2 cellular contexts compared by ENCODE assay signal in the genomic region with DNA sequence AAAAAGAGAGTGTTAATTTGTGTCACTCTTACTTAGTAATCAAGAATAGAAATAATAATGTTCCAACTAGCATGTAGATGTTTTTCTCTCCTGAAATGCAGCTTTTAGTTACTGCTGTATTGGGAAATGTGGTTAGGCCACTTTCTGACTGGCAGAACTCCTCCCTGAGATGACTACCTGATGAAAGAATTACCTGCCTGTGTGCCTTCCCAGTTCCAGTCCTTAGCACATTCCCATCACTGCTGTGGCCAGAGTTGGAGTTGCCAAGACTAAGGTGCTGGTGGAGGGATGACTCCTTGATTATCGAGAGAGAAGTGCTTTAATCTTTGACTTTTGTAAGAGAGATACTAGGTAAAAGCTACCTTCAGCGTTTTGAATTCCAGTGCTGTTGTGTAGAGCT.
TF ChIP-seq lines count a peak whose summit lies in the region.

No MANE protein-coding gene starts in this region.

TF ChIP-seq in HCT116, 20 proteins besides CTCF, POLR2A, EP300 and RAD21:
- TF ChIP-seq, protein P1, sequence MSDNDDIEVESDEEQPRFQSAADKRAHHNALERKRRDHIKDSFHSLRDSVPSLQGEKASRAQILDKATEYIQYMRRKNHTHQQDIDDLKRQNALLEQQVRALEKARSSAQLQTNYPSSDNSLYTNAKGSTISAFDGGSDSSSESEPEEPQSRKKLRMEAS (IDR thresholded peaks at IDR 0.05) = no peak
- TF ChIP-seq CEBPB (IDR thresholded peaks at IDR 0.05; ENCODE audit: low read depth) (peak; percentile 63), YY1 (IDR thresholded peaks at IDR 0.05; ENCODE audit: extremely low read depth, insufficient replicate concordance, low read depth, low read length) (no peak), ELF1 (IDR thresholded peaks at IDR 0.05; ENCODE audit: borderline replicate concordance, low read depth) (no peak), JUND (IDR thresholded peaks at IDR 0.05) (peak; percentile 77), POLR2AphosphoS5 (IDR thresholded peaks at IDR 0.05; ENCODE audit: low read depth, low read length) (0 out of 2 replicates have a peak, but pooled peaks have one; percentile 26), ZNF274 (IDR thresholded peaks at IDR 0.05; ENCODE audit: low read depth, low read length) (no peak), ZFX (IDR thresholded peaks at IDR 0.05) (no peak), TCF7L2 (IDR thresholded peaks at IDR 0.05; ENCODE audit: borderline replicate concordance, extremely low read depth, insufficient read depth, insufficient read length) (no peak), SP1 (IDR thresholded peaks at IDR 0.05; ENCODE audit: low read depth) (peak; percentile 74), SRF (IDR thresholded peaks at IDR 0.05; ENCODE audit: low read depth) (no peak), CBX3 (IDR thresholded peaks at IDR 0.05; ENCODE audit: low read depth) (peak; percentile 75; the same call in 1 of the 2 replicates), EZH2phosphoT487 (IDR thresholded peaks at IDR 0.05; ENCODE audit: borderline replicate concordance) (no peak), SIN3A (IDR thresholded peaks at IDR 0.05; ENCODE audit: low read depth) (no peak), FOSL1 (IDR thresholded peaks at IDR 0.05; ENCODE audit: low read depth) (peak; percentile 62), EZH2 (IDR thresholded peaks at IDR 0.05) (no peak), EGR1 (IDR thresholded peaks at IDR 0.05; ENCODE audit: low read depth) (no peak)
- TF ChIP-seq, protein P2, sequence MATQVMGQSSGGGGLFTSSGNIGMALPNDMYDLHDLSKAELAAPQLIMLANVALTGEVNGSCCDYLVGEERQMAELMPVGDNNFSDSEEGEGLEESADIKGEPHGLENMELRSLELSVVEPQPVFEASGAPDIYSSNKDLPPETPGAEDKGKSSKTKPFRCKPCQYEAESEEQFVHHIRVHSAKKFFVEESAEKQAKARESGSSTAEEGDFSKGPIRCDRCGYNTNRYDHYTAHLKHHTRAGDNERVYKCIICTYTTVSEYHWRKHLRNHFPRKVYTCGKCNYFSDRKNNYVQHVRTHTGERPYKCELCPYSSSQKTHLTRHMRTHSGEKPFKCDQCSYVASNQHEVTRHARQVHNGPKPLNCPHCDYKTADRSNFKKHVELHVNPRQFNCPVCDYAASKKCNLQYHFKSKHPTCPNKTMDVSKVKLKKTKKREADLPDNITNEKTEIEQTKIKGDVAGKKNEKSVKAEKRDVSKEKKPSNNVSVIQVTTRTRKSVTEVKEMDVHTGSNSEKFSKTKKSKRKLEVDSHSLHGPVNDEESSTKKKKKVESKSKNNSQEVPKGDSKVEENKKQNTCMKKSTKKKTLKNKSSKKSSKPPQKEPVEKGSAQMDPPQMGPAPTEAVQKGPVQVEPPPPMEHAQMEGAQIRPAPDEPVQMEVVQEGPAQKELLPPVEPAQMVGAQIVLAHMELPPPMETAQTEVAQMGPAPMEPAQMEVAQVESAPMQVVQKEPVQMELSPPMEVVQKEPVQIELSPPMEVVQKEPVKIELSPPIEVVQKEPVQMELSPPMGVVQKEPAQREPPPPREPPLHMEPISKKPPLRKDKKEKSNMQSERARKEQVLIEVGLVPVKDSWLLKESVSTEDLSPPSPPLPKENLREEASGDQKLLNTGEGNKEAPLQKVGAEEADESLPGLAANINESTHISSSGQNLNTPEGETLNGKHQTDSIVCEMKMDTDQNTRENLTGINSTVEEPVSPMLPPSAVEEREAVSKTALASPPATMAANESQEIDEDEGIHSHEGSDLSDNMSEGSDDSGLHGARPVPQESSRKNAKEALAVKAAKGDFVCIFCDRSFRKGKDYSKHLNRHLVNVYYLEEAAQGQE (IDR thresholded peaks at IDR 0.05; ENCODE audit: low read depth) = no peak
- TF ChIP-seq, protein P3, sequence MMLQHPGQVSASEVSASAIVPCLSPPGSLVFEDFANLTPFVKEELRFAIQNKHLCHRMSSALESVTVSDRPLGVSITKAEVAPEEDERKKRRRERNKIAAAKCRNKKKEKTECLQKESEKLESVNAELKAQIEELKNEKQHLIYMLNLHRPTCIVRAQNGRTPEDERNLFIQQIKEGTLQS (IDR thresholded peaks at IDR 0.05) = peak; percentile 24; the same call in 1 of the 2 replicates
- TF ChIP-seq, protein P4, sequence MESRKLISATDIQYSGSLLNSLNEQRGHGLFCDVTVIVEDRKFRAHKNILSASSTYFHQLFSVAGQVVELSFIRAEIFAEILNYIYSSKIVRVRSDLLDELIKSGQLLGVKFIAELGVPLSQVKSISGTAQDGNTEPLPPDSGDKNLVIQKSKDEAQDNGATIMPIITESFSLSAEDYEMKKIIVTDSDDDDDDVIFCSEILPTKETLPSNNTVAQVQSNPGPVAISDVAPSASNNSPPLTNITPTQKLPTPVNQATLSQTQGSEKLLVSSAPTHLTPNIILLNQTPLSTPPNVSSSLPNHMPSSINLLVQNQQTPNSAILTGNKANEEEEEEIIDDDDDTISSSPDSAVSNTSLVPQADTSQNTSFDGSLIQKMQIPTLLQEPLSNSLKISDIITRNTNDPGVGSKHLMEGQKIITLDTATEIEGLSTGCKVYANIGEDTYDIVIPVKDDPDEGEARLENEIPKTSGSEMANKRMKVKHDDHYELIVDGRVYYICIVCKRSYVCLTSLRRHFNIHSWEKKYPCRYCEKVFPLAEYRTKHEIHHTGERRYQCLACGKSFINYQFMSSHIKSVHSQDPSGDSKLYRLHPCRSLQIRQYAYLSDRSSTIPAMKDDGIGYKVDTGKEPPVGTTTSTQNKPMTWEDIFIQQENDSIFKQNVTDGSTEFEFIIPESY (IDR thresholded peaks at IDR 0.05; ENCODE audit: extremely low read depth, insufficient replicate concordance, low read length) = no peak
TF ChIP-seq in HCT116: peak in this region for 7.

TF ChIP-seq in K562, 482 proteins besides CTCF, POLR2A, EP300 and RAD21:
- TF ChIP-seq ZNF644 (tag; IDR thresholded peaks at IDR 0.05; ENCODE audit: low read depth) (no peak), ZNF175 (CRISPR knock-in tag; IDR thresholded peaks at IDR 0.05; ENCODE audit: low read depth) (no peak), TEAD4 (IDR thresholded peaks at IDR 0.05; ENCODE audit: low read length) (0 out of 2 replicates have a peak, but pooled peaks have one; percentile 11), TEAD4 (CRISPR knock-in tag; IDR thresholded peaks at IDR 0.05; ENCODE audit: borderline replicate concordance) (no peak)
